In the genomic region with DNA sequence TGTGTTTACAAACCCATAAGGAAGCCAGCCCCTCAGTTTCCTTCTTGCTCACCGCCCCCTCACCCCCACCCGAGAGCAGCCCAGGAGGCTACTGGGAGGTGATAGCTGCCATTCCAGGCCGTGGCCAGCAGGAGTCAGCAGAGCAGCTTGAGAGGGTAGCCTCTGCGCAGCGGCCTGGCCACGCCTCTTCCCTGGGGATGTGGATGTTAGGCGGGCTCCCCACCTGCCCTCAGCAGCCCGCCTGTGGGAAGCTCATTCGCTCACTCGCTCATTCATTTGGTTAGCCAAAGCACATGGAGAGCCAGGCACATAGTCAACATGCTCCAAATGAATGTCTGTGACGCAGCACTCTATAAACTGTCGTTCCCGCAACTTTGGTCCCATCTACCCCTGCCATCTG, we compare ENCODE assay signal across 1 cellular context.
TF ChIP-seq lines count a peak whose summit lies in the region.

No MANE protein-coding gene starts in this region.

TF ChIP-seq in K562, 482 proteins besides CTCF, POLR2A, EP300 and RAD21 (continues in another document):
- TF ChIP-seq ZNF764 (CRISPR knock-in tag; IDR thresholded peaks at IDR 0.05; ENCODE audit: low read depth): peak; percentile 81
- TF ChIP-seq KLF13 (tag; IDR thresholded peaks at IDR 0.05; ENCODE audit: borderline replicate concordance, low read depth): peak; percentile 80; the same call in 1 of the 2 replicates
- TF ChIP-seq LCOR (CRISPR knock-in tag; IDR thresholded peaks at IDR 0.05): no peak
- TF ChIP-seq CUX1 (CRISPR knock-in tag; IDR thresholded peaks at IDR 0.05): no peak
- peak; percentile 40 to 74; a peak in 1 of 4 replicates for TF ChIP-seq MAZ (CRISPR knock-in tag; conservative IDR thresholded peaks at IDR 0.05 in 1 of 2, IDR thresholded peaks at IDR 0.05 in 1 of 2)
- peak; percentile 72; the same call in 1 of the 2 replicates for TF ChIP-seq STAG1 (CRISPR knock-in tag; IDR thresholded peaks at IDR 0.05; ENCODE audit: borderline replicate concordance)
- TF ChIP-seq ZFX (CRISPR knock-in tag; IDR thresholded peaks at IDR 0.05): 0 out of 2 replicates have a peak, but pooled peaks have one; percentile 12
- peak; percentile 55; the same call in 1 of the 2 replicates for TF ChIP-seq VEZF1 (CRISPR knock-in tag; IDR thresholded peaks at IDR 0.05)
- no peak for TF ChIP-seq CBX2 (IDR thresholded peaks at IDR 0.05; ENCODE audit: insufficient read depth, low read length, poor library complexity, severe bottlenecking)
- TF ChIP-seq SP2 (IDR thresholded peaks at IDR 0.05; ENCODE audit: extremely low read depth, low read depth, low read length, poor library complexity, severe bottlenecking): no peak
- no peak for TF ChIP-seq MECOM (CRISPR knock-in tag; IDR thresholded peaks at IDR 0.05)
- peak; percentile 49; the same call in 1 of the 2 replicates for TF ChIP-seq MYC (IDR thresholded peaks at IDR 0.05; ENCODE audit: low read depth, low read length)
- no peak for TF ChIP-seq MYC (CRISPR knock-in tag; IDR thresholded peaks at IDR 0.05; ENCODE audit: borderline replicate concordance, low read depth)
- no peak for TF ChIP-seq CHD4 (IDR thresholded peaks at IDR 0.05; ENCODE audit: insufficient read depth, insufficient replicate concordance, low read depth, low read length, poor library complexity, severe bottlenecking)
- TF ChIP-seq CREBBP (IDR thresholded peaks at IDR 0.05; ENCODE audit: low read depth, low read length): no peak
- peak; percentile 75; the same call in 1 of the 2 replicates for TF ChIP-seq RB1 (IDR thresholded peaks at IDR 0.05; ENCODE audit: low read depth)
- TF ChIP-seq SFPQ (IDR thresholded peaks at IDR 0.05; ENCODE audit: low read depth, low read length): no peak
- no peak for TF ChIP-seq MIER1 (IDR thresholded peaks at IDR 0.05; ENCODE audit: low read depth)
- no peak for TF ChIP-seq NBN (IDR thresholded peaks at IDR 0.05; ENCODE audit: low read depth)
- TF ChIP-seq ZNF511 (CRISPR knock-in tag; IDR thresholded peaks at IDR 0.05): 0 out of 2 replicates have a peak, but pooled peaks have one; percentile 43
- no peak for TF ChIP-seq TRIM24 (IDR thresholded peaks at IDR 0.05)
- TF ChIP-seq FOXK2 (conservative IDR thresholded peaks at IDR 0.05 in 1 of 2, IDR thresholded peaks at IDR 0.05 in 1 of 2; ENCODE audit: low read depth in 2 of 2): peak in 1 of 2 experiments; percentile 29; a peak in 1 of 4 replicates
- TF ChIP-seq ASH1L (IDR thresholded peaks at IDR 0.05; ENCODE audit: borderline replicate concordance, low read depth, partially characterized antibody): no peak
- TF ChIP-seq, protein P1, sequence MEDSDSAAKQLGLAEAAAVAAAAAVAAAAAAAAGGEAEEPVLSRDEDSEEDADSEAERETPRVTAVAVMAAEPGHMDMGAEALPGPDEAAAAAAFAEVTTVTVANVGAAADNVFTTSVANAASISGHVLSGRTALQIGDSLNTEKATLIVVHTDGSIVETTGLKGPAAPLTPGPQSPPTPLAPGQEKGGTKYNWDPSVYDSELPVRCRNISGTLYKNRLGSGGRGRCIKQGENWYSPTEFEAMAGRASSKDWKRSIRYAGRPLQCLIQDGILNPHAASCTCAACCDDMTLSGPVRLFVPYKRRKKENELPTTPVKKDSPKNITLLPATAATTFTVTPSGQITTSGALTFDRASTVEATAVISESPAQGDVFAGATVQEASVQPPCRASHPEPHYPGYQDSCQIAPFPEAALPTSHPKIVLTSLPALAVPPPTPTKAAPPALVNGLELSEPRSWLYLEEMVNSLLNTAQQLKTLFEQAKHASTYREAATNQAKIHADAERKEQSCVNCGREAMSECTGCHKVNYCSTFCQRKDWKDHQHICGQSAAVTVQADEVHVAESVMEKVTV (CRISPR knock-in tag; IDR thresholded peaks at IDR 0.05): peak; percentile 91
- peak; percentile 41; the same call in 1 of the 2 replicates for TF ChIP-seq CREM (IDR thresholded peaks at IDR 0.05; ENCODE audit: low read depth)
- no peak for TF ChIP-seq POLR3A (IDR thresholded peaks at IDR 0.05; ENCODE audit: borderline replicate concordance, extremely low read depth, insufficient read depth, insufficient read length)
- TF ChIP-seq TEAD4 (IDR thresholded peaks at IDR 0.05; ENCODE audit: low read length): peak; percentile 27; the same call in 1 of the 2 replicates
- no peak for TF ChIP-seq TEAD4 (CRISPR knock-in tag; IDR thresholded peaks at IDR 0.05; ENCODE audit: borderline replicate concordance)
- peak; percentile 88 for TF ChIP-seq SP1 (CRISPR knock-in tag; IDR thresholded peaks at IDR 0.05)
- no peak for TF ChIP-seq FOXK1 (CRISPR knock-in tag; IDR thresholded peaks at IDR 0.05; ENCODE audit: borderline replicate concordance)
- TF ChIP-seq IRF2 (CRISPR knock-in tag; IDR thresholded peaks at IDR 0.05): no peak
- TF ChIP-seq ARID2 (IDR thresholded peaks at IDR 0.05): peak; percentile 81; the same call in 1 of the 2 replicates
- TF ChIP-seq SMC3 (conservative IDR thresholded peaks at IDR 0.05; ENCODE audit: insufficient read depth, low read depth, low read length): peak; percentile 93
- TF ChIP-seq, protein P2, sequence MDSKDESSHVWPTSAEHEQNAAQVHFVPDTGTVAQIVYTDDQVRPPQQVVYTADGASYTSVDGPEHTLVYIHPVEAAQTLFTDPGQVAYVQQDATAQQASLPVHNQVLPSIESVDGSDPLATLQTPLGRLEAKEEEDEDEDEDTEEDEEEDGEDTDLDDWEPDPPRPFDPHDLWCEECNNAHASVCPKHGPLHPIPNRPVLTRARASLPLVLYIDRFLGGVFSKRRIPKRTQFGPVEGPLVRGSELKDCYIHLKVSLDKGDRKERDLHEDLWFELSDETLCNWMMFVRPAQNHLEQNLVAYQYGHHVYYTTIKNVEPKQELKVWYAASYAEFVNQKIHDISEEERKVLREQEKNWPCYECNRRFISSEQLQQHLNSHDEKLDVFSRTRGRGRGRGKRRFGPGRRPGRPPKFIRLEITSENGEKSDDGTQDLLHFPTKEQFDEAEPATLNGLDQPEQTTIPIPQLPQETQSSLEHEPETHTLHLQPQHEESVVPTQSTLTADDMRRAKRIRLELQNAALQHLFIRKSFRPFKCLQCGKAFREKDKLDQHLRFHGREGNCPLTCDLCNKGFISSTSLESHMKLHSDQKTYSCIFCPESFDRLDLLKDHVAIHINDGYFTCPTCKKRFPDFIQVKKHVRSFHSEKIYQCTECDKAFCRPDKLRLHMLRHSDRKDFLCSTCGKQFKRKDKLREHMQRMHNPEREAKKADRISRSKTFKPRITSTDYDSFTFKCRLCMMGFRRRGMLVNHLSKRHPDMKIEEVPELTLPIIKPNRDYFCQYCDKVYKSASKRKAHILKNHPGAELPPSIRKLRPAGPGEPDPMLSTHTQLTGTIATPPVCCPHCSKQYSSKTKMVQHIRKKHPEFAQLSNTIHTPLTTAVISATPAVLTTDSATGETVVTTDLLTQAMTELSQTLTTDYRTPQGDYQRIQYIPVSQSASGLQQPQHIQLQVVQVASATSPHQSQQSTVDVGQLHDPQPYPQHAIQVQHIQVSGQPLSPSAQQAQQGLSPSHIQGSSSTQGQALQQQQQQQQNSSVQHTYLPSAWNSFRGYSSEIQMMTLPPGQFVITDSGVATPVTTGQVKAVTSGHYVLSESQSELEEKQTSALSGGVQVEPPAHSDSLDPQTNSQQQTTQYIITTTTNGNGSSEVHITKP (IDR thresholded peaks at IDR 0.05; ENCODE audit: partially characterized antibody): no peak
- no peak for TF ChIP-seq TRIM25 (IDR thresholded peaks at IDR 0.05; ENCODE audit: borderline replicate concordance)
- TF ChIP-seq ZNF785 (CRISPR knock-in tag; IDR thresholded peaks at IDR 0.05): no peak
- TF ChIP-seq CBFB (CRISPR knock-in tag; IDR thresholded peaks at IDR 0.05): peak; percentile 51; the same call in 1 of the 2 replicates
- TF ChIP-seq ZKSCAN3 (CRISPR knock-in tag; IDR thresholded peaks at IDR 0.05): no peak
- TF ChIP-seq ZBTB1 (CRISPR knock-in tag; IDR thresholded peaks at IDR 0.05; ENCODE audit: borderline replicate concordance, low read depth): no peak
- peak; percentile 48; the same call in 1 of the 2 replicates for TF ChIP-seq ZNF24 (IDR thresholded peaks at IDR 0.05)
- TF ChIP-seq ZNF316 (IDR thresholded peaks at IDR 0.05): no peak
